15 cellular contexts compared by ENCODE assay signal in genomic region chr16:66503030-66503429, GRCh38. TPM values are rescaled to one million over a fixed set of nuclear protein-coding genes. Genes with fewer than 3 reads are reported as not detected.
A peak's percentile ranks its signal among the peaks of the same experiment; 100 is the strongest.
DNase-seq lines count a peak whose midpoint lies in the region; ATAC-seq and TF ChIP-seq lines count a peak whose summit lies in the region.
"Had no signal": no experiment of that assay in that cellular context is flagged by ENCODE, and none has a peak within 500 bp of the region (broad histone marks: within the 10 kb centered on the region; RNA-seq: fewer than 3 reads in every experiment).

No MANE protein-coding gene starts in this region.

- H3K4me1 ChIP-seq in left ventricle myocardium inferior, result peaks cover 27% of the 10 kb centered on the region

- ATAC-seq in HG03378 (IDR thresholded peaks at IDR 0.05; ENCODE audit: unreplicated experiment), result no peak
- ATAC-seq: activated naive CD4-positive, alpha-beta T cell treated with anti-CD3 and anti-CD28 coated beads, Interleukin-2, amount 50 U/mL, for 72 hours; foreskin keratinocyte; stimulated activated naive CD8-positive, alpha-beta T cell treated with anti-CD3 and anti-CD28 coated beads, Interleukin-15, amount 100 ng/mL, for 72 hours had no signal

- TF ChIP-seq CTCF in left ventricle myocardium inferior (IDR thresholded peaks at IDR 0.05; ENCODE audit: borderline replicate concordance), result no peak

- H3K27ac ChIP-seq in left ventricle myocardium inferior (replicated peaks), result peak overlapping the region; percentile 68
- H3K27ac ChIP-seq: foreskin keratinocyte, neutrophil had no signal

- H3K27me3 ChIP-seq in left ventricle myocardium inferior (ENCODE audit: low read depth) (no peaks in the 10 kb centered on the region), MG63 (no peaks in the 10 kb centered on the region)
- H3K27me3 ChIP-seq: foreskin keratinocyte, neutrophil had no signal

- DNase-seq in activated effector memory CD4-positive, alpha-beta T cell treated with anti-CD3 and anti-CD28 coated beads, Interleukin-2, amount 50 U/mL, for 16 hours, result peak; percentile 22
- DNase-seq in activated effector memory CD4-positive, alpha-beta T cell treated with Interleukin-2 at 50 U/mL for 16 hours, result no peak
- DNase-seq in left ventricle myocardium inferior (peak; percentile 70), posterior cingulate gyrus (peak in 6 of 10 donors; percentile 47 to 88 (median 58)), MG63 (no peak), NCI-H2171 treated with DMSO at 0.1 percent for 48 hours (lab: John Stamatoyannopoulos, UW) (no peak), GM03348 (ENCODE audit: low spot score) (no peak)
- DNase-seq: dermis blood vessel endothelial cell; foreskin keratinocyte; NCI-H345; stimulated activated naive CD8-positive, alpha-beta T cell treated with anti-CD3 and anti-CD28 coated beads, Interleukin-15, amount 100 ng/mL, for 72 hours had no signal

- H3K36me3 ChIP-seq in left ventricle myocardium inferior (no peaks in the 10 kb centered on the region), MG63 (no peaks in the 10 kb centered on the region)
- H3K36me3 ChIP-seq: neutrophil had no signal

- no peaks in the 10 kb centered on the region for H3K9me3 ChIP-seq in left ventricle myocardium inferior (replicated peaks)
- H3K9me3 ChIP-seq in MG63, result no peaks in the 10 kb centered on the region
- H3K9me3 ChIP-seq: neutrophil had no signal

- intact Hi-C loops in left ventricle myocardium inferior (cut with micrococcal nuclease), result no loop called here
- intact Hi-C loops in posterior cingulate gyrus (cut with DNase I), result no loop called here

- H3K4me3 ChIP-seq in left ventricle myocardium inferior (peak overlapping the region; percentile 6), MG63 (no peak overlapping the region)
- H3K4me3 ChIP-seq: GM23338 had no signal

RNA-seq across cellular contexts. Expression of gene TK2, which starts 46.9 kb away (rescaled TPM):
- 18.6 TPM for total RNA-seq in left ventricle myocardium inferior
- total RNA-seq in MG63 (2014; rRNA removed; shearing (Covaris generic); ENCODE audit: low replicate concordance), result 19.6 and 20.4 TPM in 2 replicates

RNA-seq across cellular contexts. Expression of gene CKLF, which starts 49.3 kb away (rescaled TPM):
- 7.8 TPM for total RNA-seq in left ventricle myocardium inferior
- 37.2 and 46.1 TPM in 2 replicates for total RNA-seq in MG63 (2014; rRNA removed; shearing (Covaris generic); ENCODE audit: low replicate concordance)

Comparison
In these comparisons a context has a peak if more than half of its experiments do, and no peak if none do; other contexts are left out.
1. DNase-seq: peak in activated effector memory CD4-positive, alpha-beta T cell treated with anti-CD3 and anti-CD28 coated beads, Interleukin-2, amount 50 U/mL, for 16 hours (single experiment), left ventricle myocardium inferior (single experiment) and posterior cingulate gyrus (6 of 10); none in activated effector memory CD4-positive, alpha-beta T cell treated with Interleukin-2 at 50 U/mL for 16 hours (single experiment), MG63 (single experiment), NCI-H2171 treated with DMSO at 0.1 percent for 48 hours (single experiment) and GM03348 (single experiment).